In the genomic region with DNA sequence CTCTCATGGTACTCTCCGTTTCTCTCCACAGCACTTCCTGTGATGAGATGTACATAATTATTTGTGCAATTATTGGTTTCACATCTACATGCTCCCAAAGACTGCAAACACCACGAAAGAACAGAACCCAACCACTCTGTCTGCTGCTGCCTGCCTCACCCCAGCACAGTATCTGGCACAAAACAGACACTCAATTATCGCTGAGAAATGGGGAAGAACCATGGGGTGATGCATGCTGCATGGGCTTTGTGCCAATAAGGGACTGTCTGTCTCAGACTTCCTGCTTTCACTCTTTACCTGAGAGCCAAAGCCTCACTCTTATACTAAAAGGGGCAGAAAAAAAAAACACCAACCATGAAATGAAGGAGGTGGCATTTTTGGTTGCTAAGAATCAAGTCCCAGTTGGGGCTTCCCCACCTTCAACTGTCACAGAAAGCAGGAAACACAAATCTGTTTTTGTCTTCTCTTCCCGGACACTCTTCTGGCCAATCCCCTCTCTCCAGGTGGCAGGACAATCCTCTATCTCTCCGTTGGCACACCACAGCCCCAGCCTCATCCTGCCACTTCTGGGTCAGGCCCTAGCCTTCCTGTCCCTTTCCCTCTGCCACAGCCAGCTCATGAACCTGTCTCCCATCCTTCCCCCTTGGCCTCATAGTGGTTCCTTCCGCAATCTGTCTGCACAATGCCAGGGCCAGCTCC, we compare ENCODE assay signal across 8 cellular contexts.
A peak's percentile ranks its signal among the peaks of the same experiment; 100 is the strongest.
DNase-seq lines count a peak whose midpoint lies in the region; ATAC-seq and TF ChIP-seq lines count a peak whose summit lies in the region.

No MANE protein-coding gene starts in this region.

- H3K4me1 ChIP-seq in left lung (peaks cover 7 to 31% of the 10 kb centered on the region in 2 donors), ascending aorta (peaks cover 0 to 14% of the 10 kb centered on the region in 2 donors)

- DNase-seq in NOMO-1 (lab: John Stamatoyannopoulos, UW; ENCODE audit: unreplicated experiment in 2 of 2) (peak; percentile 56 to 59), left lung (no peak), NCI-H128 (lab: John Stamatoyannopoulos, UW; ENCODE audit: unreplicated experiment) (no peak), ascending aorta (ENCODE audit: low spot score in 2 of 2) (no peak)
- peak; percentile 70 for DNase-seq in activated T-cell treated with anti-CD3 and anti-CD28 coated beads, Interleukin-2, amount 50 U/mL, for 1 hour
- DNase-seq in stimulated activated naive CD4-positive, alpha-beta T cell treated with Interleukin-2 at 50 U/mL for 16 hours (lab: John Stamatoyannopoulos, UW) = peak; percentile 59

- H3K4me3 ChIP-seq in left lung (no peak overlapping the region), ascending aorta (no peak overlapping the region)

- H3K9me3 ChIP-seq in left lung (no peaks in the 10 kb centered on the region), ascending aorta (no peaks in the 10 kb centered on the region)

- H3K36me3 ChIP-seq in left lung (no peaks in the 10 kb centered on the region), ascending aorta (peaks cover 0 to 3% of the 10 kb centered on the region in 2 donors)

- peak overlapping the region in 1 of 2 donors; percentile 2 for H3K27ac ChIP-seq in left lung
- H3K27ac ChIP-seq in ascending aorta = peak overlapping the region in 1 of 2 donors; percentile 24

- intact Hi-C loops in left lung (cut with DNase I) = no loop called here
- intact Hi-C loops in ascending aorta (cut with DNase I) = no loop called here

- ATAC-seq in GM18502 (IDR thresholded peaks at IDR 0.05; ENCODE audit: poor library complexity, unreplicated experiment) (peak; percentile 90), HG02642 (IDR thresholded peaks at IDR 0.05; ENCODE audit: poor library complexity, unreplicated experiment) (peak; percentile 83), left lung (peak; percentile 45)

- no peaks in the 10 kb centered on the region for H3K27me3 ChIP-seq in left lung
- no peaks in the 10 kb centered on the region for H3K27me3 ChIP-seq in ascending aorta

- no peak for TF ChIP-seq CTCF in left lung (IDR thresholded peaks at IDR 0.05)
- TF ChIP-seq CTCF in ascending aorta (IDR thresholded peaks at IDR 0.05) = no peak

Comparison
In these comparisons a context has a peak if more than half of its experiments do, and no peak if none do; other contexts are left out.
1. DNase-seq: peak in NOMO-1 (2 of 2), activated T-cell treated with anti-CD3 and anti-CD28 coated beads, Interleukin-2, amount 50 U/mL, for 1 hour (single experiment) and stimulated activated naive CD4-positive, alpha-beta T cell treated with Interleukin-2 at 50 U/mL for 16 hours (single experiment); none in left lung (0 of 2), NCI-H128 (single experiment) and ascending aorta (0 of 2).
2. Peak in every context shown above with its lines, with median percentiles within 50 percentile points of each other: ATAC-seq.